Comparison of ENCODE assay signal across 12 cellular contexts in the genomic region with DNA sequence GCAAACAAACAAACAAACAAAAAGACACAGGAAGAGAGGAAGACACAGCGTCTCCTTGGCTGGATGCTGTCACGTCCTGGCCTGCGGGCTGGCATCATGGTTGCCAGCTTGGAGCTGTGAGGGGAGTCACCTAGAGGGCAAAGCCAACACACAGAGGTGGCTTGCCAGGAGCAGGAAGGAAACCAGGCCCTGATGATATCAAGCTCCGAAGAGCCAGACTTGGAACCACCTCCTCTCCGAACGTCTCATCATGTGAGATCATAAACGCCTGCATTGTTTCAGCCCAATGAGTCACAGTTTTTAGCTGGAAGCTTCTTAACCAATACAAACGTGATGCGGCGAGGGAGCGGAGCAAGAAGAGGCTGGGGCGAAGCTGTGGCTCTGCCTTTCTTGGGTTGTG. TPM values are rescaled to one million over a fixed set of nuclear protein-coding genes. Genes with fewer than 3 reads are reported as not detected.
DNase-seq lines count a peak whose midpoint lies in the region; ATAC-seq and TF ChIP-seq lines count a peak whose summit lies in the region.
"Had no signal": no experiment of that assay in that cellular context is flagged by ENCODE, and none has a peak within 500 bp of the region (broad histone marks: within the 10 kb centered on the region; RNA-seq: fewer than 3 reads in every experiment).

No MANE protein-coding gene starts in this region.

- TF ChIP-seq CTCF in fibroblast of villous mesenchyme (IDR thresholded peaks at IDR 0.05; ENCODE audit: insufficient read depth, low read depth, low read length) (no peak), BE2C (IDR thresholded peaks at IDR 0.05; ENCODE audit: low read depth, low read length) (no peak), GM13976 (IDR thresholded peaks at IDR 0.05; ENCODE audit: borderline replicate concordance, control extremely low read depth, extremely low read depth, insufficient read depth, missing control alignments) (no peak)

- H3K36me3 ChIP-seq in BE2C = no peaks in the 10 kb centered on the region

- in situ Hi-C loops in SK-MEL-5 (cut with HindIII; ENCODE audit: low pct_unique_long_range_greater_than_20kb, low sequenced_read_pairs) = no loop called here
- in situ Hi-C loops in GM13976 (cut with MboI; ENCODE audit: low sequenced_read_pairs, unreplicated experiment) = no loop called here

- no peak for ATAC-seq in HG03175 (IDR thresholded peaks at IDR 0.05; ENCODE audit: unreplicated experiment)
- ATAC-seq: natural killer cell treated with Interleukin-12 subunit alpha and Interleukin-12 subunit beta and Interleukin-15 and Interleukin-18, amount 100 ng/mL, for 72 hours; Panc1 had no signal

- peak; percentile 73 for DNase-seq in ELR (ENCODE audit: low read depth)
- DNase-seq in SK-MEL-5 (ENCODE audit: low read depth, low spot score) = peak; percentile 79
- peak; percentile 64 for DNase-seq in fibroblast of villous mesenchyme (ENCODE audit: low read depth)
- peak; percentile 89 for DNase-seq in pulmonary artery endothelial cell (ENCODE audit: low read depth, low spot score)
- DNase-seq in BE2C = no peak
- no peak for DNase-seq in SKM-1 (lab: John Stamatoyannopoulos, UW; ENCODE audit: unreplicated experiment)
- DNase-seq in GM13976 (ENCODE audit: low spot score) = no peak
- DNase-seq: CD4-positive, CD25-positive, alpha-beta regulatory T cell; stimulated activated CD4-positive, alpha-beta T cell treated with anti-CD3 and anti-CD28 coated beads, Interleukin-15, amount 100 ng/mL, for 24 hours had no signal

- H3K4me3 ChIP-seq in fibroblast of villous mesenchyme (ENCODE audit: low read depth, low read length) (no peak overlapping the region), BE2C (ENCODE audit: low read depth, low read length) (no peak overlapping the region)

- H3K9me3 ChIP-seq in BE2C = no peaks in the 10 kb centered on the region

- H3K4me1 ChIP-seq in BE2C = no peaks in the 10 kb centered on the region

- no peaks in the 10 kb centered on the region for H3K27me3 ChIP-seq in BE2C

RNA-seq across cellular contexts. Expression of a gene that starts 8.7 kb away (rescaled TPM):
- total RNA-seq in SK-MEL-5 (2014; rRNA removed; shearing (Covaris generic)) = not detected in 2 replicates
- 0.04 TPM in 1 of 2 replicates, not detected in the other for polyA plus RNA-seq in SK-MEL-5 (2015; cell fraction: cytosol; rRNA removed)
- not detected in 2 replicates for polyA plus RNA-seq in SK-MEL-5 (2015; cell fraction: nucleus; rRNA removed)
- not detected in 2 replicates for total RNA-seq in fibroblast of villous mesenchyme
- total RNA-seq in pulmonary artery endothelial cell = not detected in 2 replicates
- polyA plus RNA-seq in BE2C (2012; ENCODE audit: insufficient read depth, insufficient read length, low read depth) = 0.26 TPM
- total RNA-seq: CD4-positive, CD25-positive, alpha-beta regulatory T cell; natural killer cell treated with Interleukin-12 subunit alpha and Interleukin-12 subunit beta and Interleukin-15 and Interleukin-18, amount 100 ng/mL, for 72 hours had no signal
- polyA plus RNA-seq: CD4-positive, CD25-positive, alpha-beta regulatory T cell had no signal

RNA-seq across cellular contexts. Expression of a gene that starts 28.4 kb away (rescaled TPM):
- total RNA-seq in SK-MEL-5 (2014; rRNA removed; shearing (Covaris generic)) = not detected in 2 replicates
- not detected in 2 replicates for polyA plus RNA-seq in SK-MEL-5 (2015; cell fraction: cytosol; rRNA removed)
- not detected in 2 replicates for polyA plus RNA-seq in SK-MEL-5 (2015; cell fraction: nucleus; rRNA removed)
- not detected in 2 replicates for total RNA-seq in fibroblast of villous mesenchyme
- total RNA-seq in pulmonary artery endothelial cell = not detected in 2 replicates
- polyA plus RNA-seq in BE2C (2012; ENCODE audit: insufficient read depth, insufficient read length, low read depth) = not detected
- total RNA-seq: CD4-positive, CD25-positive, alpha-beta regulatory T cell; natural killer cell treated with Interleukin-12 subunit alpha and Interleukin-12 subunit beta and Interleukin-15 and Interleukin-18, amount 100 ng/mL, for 72 hours had no signal
- polyA plus RNA-seq: CD4-positive, CD25-positive, alpha-beta regulatory T cell had no signal

RNA-seq across cellular contexts. Expression of a gene that starts 40.7 kb away (rescaled TPM):
- total RNA-seq in SK-MEL-5 (2014; rRNA removed; shearing (Covaris generic)) = not detected in 2 replicates
- not detected in 2 replicates for polyA plus RNA-seq in SK-MEL-5 (2015; cell fraction: cytosol; rRNA removed)
- polyA plus RNA-seq in SK-MEL-5 (2015; cell fraction: nucleus; rRNA removed) = not detected in 2 replicates
- 0.32 TPM in 1 of 2 replicates, not detected in the other for total RNA-seq in fibroblast of villous mesenchyme
- total RNA-seq in pulmonary artery endothelial cell = 0.07 and 0.18 TPM in 2 replicates
- not detected for polyA plus RNA-seq in BE2C (2012; ENCODE audit: insufficient read depth, insufficient read length, low read depth)
- total RNA-seq: CD4-positive, CD25-positive, alpha-beta regulatory T cell; natural killer cell treated with Interleukin-12 subunit alpha and Interleukin-12 subunit beta and Interleukin-15 and Interleukin-18, amount 100 ng/mL, for 72 hours had no signal
- polyA plus RNA-seq: CD4-positive, CD25-positive, alpha-beta regulatory T cell had no signal

Comparison
In these comparisons a context has a peak if more than half of its experiments do, and no peak if none do; other contexts are left out.
1. DNase-seq: peak in ELR (single experiment), SK-MEL-5 (single experiment), fibroblast of villous mesenchyme (single experiment) and pulmonary artery endothelial cell (single experiment); none in BE2C (single experiment), SKM-1 (single experiment) and GM13976 (single experiment).